Comparison of ENCODE assay signal across 8 cellular contexts in genomic region chr4:140721088-140721421, GRCh38. TPM values are rescaled to one million over a fixed set of nuclear protein-coding genes. Genes with fewer than 3 reads are reported as not detected.
A peak's percentile ranks its signal among the peaks of the same experiment; 100 is the strongest.
DNase-seq lines count a peak whose midpoint lies in the region; ATAC-seq lines count a peak whose summit lies in the region.

No MANE protein-coding gene starts in this region.

- DNase-seq in NOMO-1 treated with dmso at 0.1 percent for 144 hours (lab: John Stamatoyannopoulos, UW; ENCODE audit: unreplicated experiment) (peak; percentile 56), naive B cell (peak; percentile 51), NCI-H1436 (lab: John Stamatoyannopoulos, UW) (no peak), cerebellar cortex (ENCODE audit: low spot score) (no peak), GM19240 (ENCODE audit: insufficient read length, low spot score) (no peak)
- DNase-seq in activated effector memory CD4-positive, alpha-beta T cell treated with anti-CD3 and anti-CD28 coated beads, Interleukin-2, amount 50 U/mL, for 16 hours, result no peak

- peaks cover 57 to 80% (median 69%) of the 10 kb centered on the region in 3 donors for H3K4me1 Mint-ChIP-seq in naive B cell

- peak overlapping the region; percentile 98 to 100 (median 99) for H3K27ac Mint-ChIP-seq in naive B cell

- H3K36me3 Mint-ChIP-seq in naive B cell, result peaks cover 8 to 9% of the 10 kb centered on the region in 2 donors

- peaks cover 0 to 2% (median 0%) of the 10 kb centered on the region in 7 donors for H3K9me3 Mint-ChIP-seq in naive B cell

- H3K4me3 Mint-ChIP-seq in naive B cell, result peak overlapping the region; percentile 75 to 98 (median 93)

- no peaks in the 10 kb centered on the region for H3K27me3 Mint-ChIP-seq in naive B cell

- peak; percentile 72 for ATAC-seq in GM18517 (IDR thresholded peaks at IDR 0.05; ENCODE audit: unreplicated experiment)
- peak; percentile 56 for ATAC-seq in GM21786 (IDR thresholded peaks at IDR 0.05; ENCODE audit: unreplicated experiment)
- peak; percentile 76 to 80 for ATAC-seq in naive B cell (ENCODE audit: low read depth in 2 of 2)

RNA-seq across cellular contexts. Expression of gene TBC1D9, which starts 35.1 kb away (rescaled TPM):
- 10 to 100 TPM in 5 of 6 donors, 1 to 10 TPM in 1; 4.4 to 38.9 (median 21.2) TPM for polyA plus RNA-seq in naive B cell (ENCODE audit: low read depth in 6 of 6)

Comparison
In these comparisons a context has a peak if more than half of its experiments do, and no peak if none do; other contexts are left out.
1. DNase-seq: peak in NOMO-1 treated with dmso at 0.1 percent for 144 hours (single experiment) and naive B cell (single experiment); none in NCI-H1436 (single experiment), cerebellar cortex (single experiment), GM19240 (single experiment) and activated effector memory CD4-positive, alpha-beta T cell treated with anti-CD3 and anti-CD28 coated beads, Interleukin-2, amount 50 U/mL, for 16 hours (single experiment).
2. Peak in every context shown above with its lines, with median percentiles within 50 percentile points of each other: ATAC-seq.